21 cellular contexts compared by ENCODE assay signal in the genomic region with DNA sequence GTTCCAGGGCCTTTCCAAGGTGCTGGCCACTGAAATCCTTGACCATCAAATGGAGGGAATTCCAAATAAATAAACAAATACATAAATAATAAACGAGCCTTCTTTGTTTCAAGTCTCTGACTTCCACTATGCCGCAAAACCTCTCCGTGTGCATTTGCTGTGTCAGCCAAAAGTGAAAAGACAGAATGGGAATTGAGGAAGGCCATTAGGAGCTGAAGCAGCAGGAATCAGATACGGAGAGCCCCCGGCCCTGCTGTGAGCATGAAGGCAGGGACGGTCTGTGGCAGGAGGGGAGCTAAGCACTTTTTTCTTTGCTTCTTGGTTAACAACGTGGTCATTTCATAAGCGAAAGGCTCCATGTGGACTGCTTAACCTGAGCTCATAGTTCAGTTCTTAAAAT. TPM values are rescaled to one million over a fixed set of nuclear protein-coding genes. Genes with fewer than 3 reads are reported as not detected.
"Had no signal": no experiment of that assay in that cellular context is flagged by ENCODE, and none has a peak within 500 bp of the region (broad histone marks: within the 10 kb centered on the region; RNA-seq: fewer than 3 reads in every experiment).

No MANE protein-coding gene starts in this region.

- H3K27me3 Mint-ChIP-seq: activated naive CD4-positive, alpha-beta T cell treated with anti-CD3 and anti-CD28 coated beads, Interleukin-2, amount 10 ng/mL, durations not matched to agents 7 days and 5 days; natural killer cell treated with Interleukin-12 subunit alpha and Interleukin-12 subunit beta and Interleukin-15 and Interleukin-18, amount 100 ng/mL, for 72 hours had no signal

- H3K36me3 ChIP-seq: brain microvascular endothelial cell, gastrocnemius medialis, heart left ventricle, tibial nerve, uterus had no signal

- ATAC-seq: activated CD4-positive, CD25-positive, alpha-beta regulatory T cell treated with anti-CD3 and anti-CD28 coated beads, Interleukin-2, amount 50 U/mL, for 24 hours; activated naive CD8-positive, alpha-beta T cell treated with anti-CD3 and anti-CD28 coated beads, Interleukin-2, amount 50 U/mL, for 24 hours; activated T-cell treated with anti-CD3 and anti-CD28 coated beads, Interleukin-2, amount 50 U/mL, for 4 hours; gastrocnemius medialis; heart left ventricle; natural killer cell treated with Interleukin-12 subunit alpha and Interleukin-12 subunit beta and Interleukin-15 and Interleukin-18, amount 100 ng/mL, for 72 hours had no signal

- H3K27ac Mint-ChIP-seq: activated CD4-positive, alpha-beta T cell treated with anti-CD3 and anti-CD28 coated beads, Interleukin-2, amount 10 ng/mL, durations not matched to agents 7 days and 5 days; activated naive CD4-positive, alpha-beta T cell treated with anti-CD3 and anti-CD28 coated beads, Interleukin-2, amount 10 ng/mL, durations not matched to agents 7 days and 5 days; activated naive CD8-positive, alpha-beta T cell treated with anti-CD3 and anti-CD28 coated beads, Interleukin-2, amount 50 U/mL, for 24 hours; natural killer cell treated with Interleukin-12 subunit alpha and Interleukin-12 subunit beta and Interleukin-15 and Interleukin-18, amount 100 ng/mL, for 72 hours; stimulated activated naive CD8-positive, alpha-beta T cell treated with anti-CD3 and anti-CD28 coated beads, Interleukin-15, Interleukin-2, amounts not matched to agents 100 ng/mL and 50 ng/mL, for 24 hours had no signal

- H3K9me3 Mint-ChIP-seq: activated CD4-positive, alpha-beta T cell treated with anti-CD3 and anti-CD28 coated beads, Interleukin-2, amount 10 ng/mL, durations not matched to agents 7 days and 5 days; activated naive CD4-positive, alpha-beta T cell treated with anti-CD3 and anti-CD28 coated beads, Interleukin-2, amount 10 ng/mL, durations not matched to agents 7 days and 5 days; activated naive CD8-positive, alpha-beta T cell treated with anti-CD3 and anti-CD28 coated beads, Interleukin-2, amount 50 U/mL, for 24 hours; stimulated activated naive CD8-positive, alpha-beta T cell treated with anti-CD3 and anti-CD28 coated beads, Interleukin-15, Interleukin-2, amounts not matched to agents 100 ng/mL and 50 ng/mL, for 24 hours had no signal

- H3K27ac ChIP-seq: brain microvascular endothelial cell, dorsolateral prefrontal cortex, gastrocnemius medialis, heart left ventricle, tibial nerve, uterus had no signal

- H3K9me3 ChIP-seq: gastrocnemius medialis, heart left ventricle, tibial nerve, uterus had no signal

- H3K4me3 ChIP-seq: dorsolateral prefrontal cortex, gastrocnemius medialis, heart left ventricle, tibial nerve, uterus had no signal

- H3K36me3 Mint-ChIP-seq: activated naive CD4-positive, alpha-beta T cell treated with anti-CD3 and anti-CD28 coated beads, Interleukin-2, amount 10 ng/mL, durations not matched to agents 7 days and 5 days; natural killer cell treated with Interleukin-12 subunit alpha and Interleukin-12 subunit beta and Interleukin-15 and Interleukin-18, amount 100 ng/mL, for 72 hours had no signal

- H3K4me3 Mint-ChIP-seq: activated CD4-positive, alpha-beta T cell treated with anti-CD3 and anti-CD28 coated beads, Interleukin-2, amount 10 ng/mL, durations not matched to agents 7 days and 5 days; activated naive CD4-positive, alpha-beta T cell treated with anti-CD3 and anti-CD28 coated beads, Interleukin-2, amount 10 ng/mL, durations not matched to agents 7 days and 5 days; activated naive CD8-positive, alpha-beta T cell treated with anti-CD3 and anti-CD28 coated beads, Interleukin-2, amount 50 U/mL, for 24 hours; activated T-cell treated with anti-CD3 and anti-CD28 coated beads, Interleukin-2, amount 50 U/mL, for 4 hours; natural killer cell treated with Interleukin-12 subunit alpha and Interleukin-12 subunit beta and Interleukin-15 and Interleukin-18, amount 100 ng/mL, for 72 hours; stimulated activated naive CD8-positive, alpha-beta T cell treated with anti-CD3 and anti-CD28 coated beads, Interleukin-15, Interleukin-2, amounts not matched to agents 100 ng/mL and 50 ng/mL, for 24 hours had no signal

- DNase-seq: activated CD4-positive, alpha-beta T cell treated with anti-CD3 and anti-CD28 coated beads, Interleukin-2, amount 10 ng/mL, durations not matched to agents 7 days and 5 days; activated CD8-positive, alpha-beta memory T cell treated with anti-CD3 and anti-CD28 coated beads, Interleukin-2, amount 50 U/mL, for 4 hours; activated effector memory CD4-positive, alpha-beta T cell treated with Interleukin-2 at 50 U/mL for 16 hours; activated naive CD4-positive, alpha-beta T cell treated with anti-CD3 and anti-CD28 coated beads, Interleukin-2, amount 10 ng/mL, durations not matched to agents 7 days and 5 days; activated naive CD8-positive, alpha-beta T cell treated with anti-CD3 and anti-CD28 coated beads, Interleukin-2, amount 50 U/mL, for 24 hours; activated T-cell treated with anti-CD3 and anti-CD28 coated beads, Interleukin-2, amount 50 U/mL, for 4 hours; anterior cingulate cortex; brain microvascular endothelial cell; central memory CD4-positive, alpha-beta T cell; dorsolateral prefrontal cortex; gastrocnemius medialis; heart left ventricle; T-helper 1 cell; T-helper 9 cell; uterus had no signal

- H3K4me1 Mint-ChIP-seq: activated CD4-positive, alpha-beta T cell treated with anti-CD3 and anti-CD28 coated beads, Interleukin-2, amount 10 ng/mL, durations not matched to agents 7 days and 5 days; activated naive CD4-positive, alpha-beta T cell treated with anti-CD3 and anti-CD28 coated beads, Interleukin-2, amount 10 ng/mL, durations not matched to agents 7 days and 5 days; activated naive CD8-positive, alpha-beta T cell treated with anti-CD3 and anti-CD28 coated beads, Interleukin-2, amount 50 U/mL, for 24 hours had no signal

- H3K27me3 ChIP-seq: brain microvascular endothelial cell, gastrocnemius medialis, heart left ventricle, tibial nerve, uterus had no signal

- H3K4me1 ChIP-seq: gastrocnemius medialis, heart left ventricle, tibial nerve, uterus had no signal

RNA-seq across cellular contexts. Expression of a gene that starts 26.1 kb away (rescaled TPM):
- total RNA-seq: activated CD4-positive, alpha-beta T cell treated with anti-CD3 and anti-CD28 coated beads, Interleukin-2, amount 10 ng/mL, durations not matched to agents 7 days and 5 days; activated T-cell treated with anti-CD3 and anti-CD28 coated beads, Interleukin-2, amount 50 U/mL, for 4 hours; gastrocnemius medialis; natural killer cell treated with Interleukin-12 subunit alpha and Interleukin-12 subunit beta and Interleukin-15 and Interleukin-18, amount 100 ng/mL, for 72 hours; omental fat pad; posterior vena cava had no signal
- polyA plus RNA-seq: heart left ventricle had no signal
